ENCODE assay signal across 1 cellular context in genomic region chr2:237421542-237422047, GRCh38.
TF ChIP-seq lines count a peak whose summit lies in the region.

No MANE protein-coding gene starts in this region.

TF ChIP-seq in HepG2, 621 proteins besides CTCF, POLR2A, EP300 and RAD21 (continued from another document):
- no peak for TF ChIP-seq ZNF598 (CRISPR knock-in tag; IDR thresholded peaks at IDR 0.05; ENCODE audit: borderline replicate concordance)
- TF ChIP-seq GMEB1 (CRISPR knock-in tag; IDR thresholded peaks at IDR 0.05; ENCODE audit: borderline replicate concordance), result no peak
- TF ChIP-seq ZNF816 (CRISPR knock-in tag; IDR thresholded peaks at IDR 0.05; ENCODE audit: borderline replicate concordance), result no peak
- no peak for TF ChIP-seq SMARCE1 (IDR thresholded peaks at IDR 0.05; ENCODE audit: borderline replicate concordance)
- no peak for TF ChIP-seq PAWR (CRISPR knock-in tag; IDR thresholded peaks at IDR 0.05; ENCODE audit: borderline replicate concordance)
- TF ChIP-seq ZNF672 (CRISPR knock-in tag; IDR thresholded peaks at IDR 0.05), result no peak
- TF ChIP-seq ZBTB34 (CRISPR knock-in tag; IDR thresholded peaks at IDR 0.05), result no peak
- no peak for TF ChIP-seq KDM5B (CRISPR knock-in tag; IDR thresholded peaks at IDR 0.05; ENCODE audit: borderline replicate concordance)
- no peak for TF ChIP-seq POLR2G (IDR thresholded peaks at IDR 0.05; ENCODE audit: low read depth, low read length)
- TF ChIP-seq KAT7 (CRISPR knock-in tag; IDR thresholded peaks at IDR 0.05; ENCODE audit: borderline replicate concordance), result no peak
- no peak for TF ChIP-seq FLYWCH1 (CRISPR knock-in tag; IDR thresholded peaks at IDR 0.05)
- no peak for TF ChIP-seq ZNF850 (CRISPR knock-in tag; conservative IDR thresholded peaks at IDR 0.05)
- TF ChIP-seq CBX2 (IDR thresholded peaks at IDR 0.05; ENCODE audit: low read depth, low read length), result no peak
- TF ChIP-seq CBX2 (CRISPR knock-in tag; IDR thresholded peaks at IDR 0.05; ENCODE audit: low read depth), result no peak
- peak; percentile 86 for TF ChIP-seq SIX1 (CRISPR knock-in tag; IDR thresholded peaks at IDR 0.05; ENCODE audit: borderline replicate concordance)
- no peak for TF ChIP-seq RARG (CRISPR knock-in tag; IDR thresholded peaks at IDR 0.05; ENCODE audit: low read depth)
- no peak for TF ChIP-seq NFE2 (CRISPR knock-in tag; IDR thresholded peaks at IDR 0.05)
- no peak for TF ChIP-seq ZNF281 (CRISPR knock-in tag; IDR thresholded peaks at IDR 0.05; ENCODE audit: borderline replicate concordance)
- no peak for TF ChIP-seq ZNF891 (CRISPR knock-in tag; IDR thresholded peaks at IDR 0.05)
- TF ChIP-seq ATF6 (CRISPR knock-in tag; conservative IDR thresholded peaks at IDR 0.05), result no peak
- TF ChIP-seq CREBL2 (CRISPR knock-in tag; IDR thresholded peaks at IDR 0.05; ENCODE audit: borderline replicate concordance), result no peak
- peak; percentile 41; the same call in 1 of the 2 replicates for TF ChIP-seq TFDP1 (CRISPR knock-in tag; IDR thresholded peaks at IDR 0.05; ENCODE audit: borderline replicate concordance)
- no peak for TF ChIP-seq ZBTB46 (CRISPR knock-in tag; IDR thresholded peaks at IDR 0.05; ENCODE audit: borderline replicate concordance)
- TF ChIP-seq ZNF510 (CRISPR knock-in tag; IDR thresholded peaks at IDR 0.05; ENCODE audit: low read depth), result no peak
- no peak for TF ChIP-seq HOXA7 (CRISPR knock-in tag; IDR thresholded peaks at IDR 0.05)
- no peak for TF ChIP-seq ZNF232 (CRISPR knock-in tag; IDR thresholded peaks at IDR 0.05; ENCODE audit: borderline replicate concordance)
- TF ChIP-seq ZNF292 (CRISPR knock-in tag; IDR thresholded peaks at IDR 0.05; ENCODE audit: borderline replicate concordance, low read depth), result no peak
- TF ChIP-seq KLF9 (CRISPR knock-in tag; IDR thresholded peaks at IDR 0.05; ENCODE audit: low read depth), result no peak
- TF ChIP-seq NFE2L1 (CRISPR knock-in tag; IDR thresholded peaks at IDR 0.05; ENCODE audit: borderline replicate concordance), result no peak
- TF ChIP-seq ZNF660 (CRISPR knock-in tag; IDR thresholded peaks at IDR 0.05; ENCODE audit: borderline replicate concordance, low read depth), result no peak
- TF ChIP-seq FOXA3 (CRISPR knock-in tag; IDR thresholded peaks at IDR 0.05), result 0 out of 2 replicates have a peak, but pooled peaks have one; percentile 25
- TF ChIP-seq ZNF687 (CRISPR knock-in tag; IDR thresholded peaks at IDR 0.05), result peak; percentile 42; the same call in 1 of the 2 replicates
- no peak for TF ChIP-seq SNAI1 (CRISPR knock-in tag; IDR thresholded peaks at IDR 0.05; ENCODE audit: borderline replicate concordance)
- TF ChIP-seq XRCC5 (optimal IDR thresholded peaks at IDR 0.05; ENCODE audit: low read length), result peak; percentile 82
- no peak for TF ChIP-seq TRIM24 (CRISPR knock-in tag; IDR thresholded peaks at IDR 0.05)
- no peak for TF ChIP-seq MTA1 (CRISPR knock-in tag; IDR thresholded peaks at IDR 0.05; ENCODE audit: borderline replicate concordance)
- no peak for TF ChIP-seq ZNF740 (CRISPR knock-in tag; IDR thresholded peaks at IDR 0.05)
- TF ChIP-seq ATM (IDR thresholded peaks at IDR 0.05; ENCODE audit: borderline replicate concordance), result no peak
- TF ChIP-seq ZC3H4 (CRISPR knock-in tag; IDR thresholded peaks at IDR 0.05; ENCODE audit: borderline replicate concordance), result no peak
